Comparison of ENCODE assay signal across 8 cellular contexts in the genomic region with DNA sequence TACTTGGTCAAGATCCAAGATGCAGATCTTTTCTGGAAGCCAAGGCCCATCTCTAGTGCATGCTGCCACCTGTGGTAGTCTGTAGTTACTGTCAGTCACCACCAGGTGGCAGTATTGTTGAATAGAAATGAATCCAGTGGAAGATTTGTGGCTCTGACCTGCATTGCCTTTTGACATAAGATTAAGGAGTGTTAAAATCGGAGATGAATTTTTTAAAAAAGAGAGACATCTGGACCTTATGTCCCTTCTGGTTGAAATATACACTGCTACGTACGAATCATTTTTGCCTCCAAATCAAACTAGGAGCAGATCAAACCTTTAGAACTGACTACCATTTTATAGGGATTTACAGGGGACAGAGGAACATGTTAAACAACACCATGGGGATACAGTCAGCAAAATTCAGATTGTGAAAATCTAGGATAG. TPM values are rescaled to one million over a fixed set of nuclear protein-coding genes. Genes with fewer than 3 reads are reported as not detected.
A peak's percentile ranks its signal among the peaks of the same experiment; 100 is the strongest.
DNase-seq lines count a peak whose midpoint lies in the region; ATAC-seq and TF ChIP-seq lines count a peak whose summit lies in the region.

No MANE protein-coding gene starts in this region.

- peak; percentile 30 to 49 for DNase-seq in SHP77 (lab: John Stamatoyannopoulos, UW)
- no peak for DNase-seq in SHP77 treated with DMSO at 0.1 percent for 48 hours (lab: John Stamatoyannopoulos, UW)
- DNase-seq in HT-29 (ENCODE audit: low spot score), result peak; percentile 92
- DNase-seq in NT2/D1 (ENCODE audit: low read depth, low spot score), result peak; percentile 39
- peak; percentile 45 to 53 for DNase-seq in activated CD8-positive, alpha-beta memory T cell treated with anti-CD3 and anti-CD28 coated beads for 4 hours (ENCODE audit: low read depth in 2 of 2)
- DNase-seq in endothelial cell (ENCODE audit: low spot score), result peak; percentile 59
- peak; percentile 67 for DNase-seq in naive B cell
- DNase-seq in stimulated activated naive CD4-positive, alpha-beta T cell (lab: John Stamatoyannopoulos, UW), result peak; percentile 29 to 88 (median 69)

- peaks cover 12% of the 10 kb centered on the region for H3K36me3 ChIP-seq in NT2/D1 (ENCODE audit: insufficient read depth, insufficient read length, low read length)

- H3K4me1 ChIP-seq in NT2/D1 (ENCODE audit: insufficient read depth, insufficient read length), result no peaks in the 10 kb centered on the region

- peak; percentile 87 to 90 for ATAC-seq in naive B cell (ENCODE audit: low read depth in 2 of 2)

- H3K4me3 Mint-ChIP-seq in endothelial cell (ENCODE audit: unreplicated experiment) (peak overlapping the region; percentile 12), naive B cell (peak overlapping the region in 5 of 8 donors; percentile 4 to 48 (median 10))

- H3K36me3 Mint-ChIP-seq in endothelial cell (ENCODE audit: low read depth, unreplicated experiment) (peaks cover 28% of the 10 kb centered on the region), naive B cell (peaks cover 0 to 8% of the 10 kb centered on the region in 2 donors)

- peak; percentile 99 for TF ChIP-seq CTCF in endothelial cell (IDR thresholded peaks at IDR 0.05; ENCODE audit: unreplicated experiment)

- H3K27me3 ChIP-seq in NT2/D1 (ENCODE audit: insufficient read depth, insufficient read length), result no peaks in the 10 kb centered on the region

- H3K27me3 Mint-ChIP-seq in endothelial cell (ENCODE audit: unreplicated experiment) (no peaks in the 10 kb centered on the region), naive B cell (no peaks in the 10 kb centered on the region)

- no peak overlapping the region for H3K9ac ChIP-seq in NT2/D1 (ENCODE audit: insufficient read length, low read depth)

- H3K4me3 ChIP-seq in NT2/D1 (ENCODE audit: insufficient read length, low read depth), result no peak overlapping the region

- H3K9me3 ChIP-seq in NT2/D1 (ENCODE audit: insufficient read depth, low read length), result peaks cover 19% of the 10 kb centered on the region

- H3K9me3 Mint-ChIP-seq in endothelial cell (ENCODE audit: unreplicated experiment) (no peaks in the 10 kb centered on the region), naive B cell (peaks cover 0 to 14% (median 8%) of the 10 kb centered on the region in 7 donors)

- H3K4me1 Mint-ChIP-seq in endothelial cell (ENCODE audit: unreplicated experiment), result no peaks in the 10 kb centered on the region
- peaks cover 16 to 38% (median 16%) of the 10 kb centered on the region in 3 donors for H3K4me1 Mint-ChIP-seq in naive B cell

- H3K27ac Mint-ChIP-seq in endothelial cell (ENCODE audit: unreplicated experiment), result no peak overlapping the region
- peak overlapping the region; percentile 31 to 94 (median 82) for H3K27ac Mint-ChIP-seq in naive B cell

RNA-seq across cellular contexts. Expression of gene RHOH, which starts 46.9 kb away (rescaled TPM):
- not detected in 2 replicates for total RNA-seq in HT-29 (2014; rRNA removed; shearing (Covaris generic))
- total RNA-seq in endothelial cell (ENCODE audit: unreplicated experiment), result 20.4 TPM
- 100 to 1,000 TPM; 411 to 590 (median 456) TPM for polyA plus RNA-seq in naive B cell (ENCODE audit: low read depth in 6 of 6)

Comparison
In these comparisons a context has a peak if more than half of its experiments do, and no peak if none do; other contexts are left out.
1. RNA of gene RHOH, which starts 46.9 kb away (total RNA-seq): 20.4 TPM in endothelial cell (single experiment); not detected in HT-29; every median in the first group is over 10 times any median in the second.